ENCODE assay signal across 6 cellular contexts in the genomic region with DNA sequence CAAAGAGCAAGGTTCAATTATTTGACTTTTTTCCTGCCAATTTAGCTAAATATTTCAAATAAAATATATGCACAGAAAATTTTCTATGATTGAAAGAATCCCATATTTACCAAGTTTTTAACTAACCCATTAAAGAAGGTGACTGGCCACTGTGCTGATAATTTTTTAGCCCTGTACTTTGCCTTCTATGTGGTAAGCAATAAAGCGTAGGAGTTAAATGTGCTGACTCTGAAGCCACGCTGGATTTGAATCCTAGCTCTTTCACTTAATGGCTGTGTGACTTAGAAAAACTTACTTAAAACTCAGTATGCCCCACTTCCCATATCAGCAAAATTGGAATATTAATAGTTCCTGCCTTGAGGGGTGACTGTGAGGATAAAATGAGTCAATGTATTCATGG.
"Had no signal": no experiment of that assay in that cellular context is flagged by ENCODE, and none has a peak within 500 bp of the region (broad histone marks: within the 10 kb centered on the region; RNA-seq: fewer than 3 reads in every experiment).

No MANE protein-coding gene starts in this region.

- DNase-seq: IMR-90, KBM-7 had no signal

- H3K27ac ChIP-seq: HL-60 had no signal

- FAIRE-seq: HepG2, HTR-8/SVneo, K562 had no signal

- H3K4me3 ChIP-seq: K562 had no signal

- ATAC-seq: HepG2, K562 had no signal
